In the genomic region with DNA sequence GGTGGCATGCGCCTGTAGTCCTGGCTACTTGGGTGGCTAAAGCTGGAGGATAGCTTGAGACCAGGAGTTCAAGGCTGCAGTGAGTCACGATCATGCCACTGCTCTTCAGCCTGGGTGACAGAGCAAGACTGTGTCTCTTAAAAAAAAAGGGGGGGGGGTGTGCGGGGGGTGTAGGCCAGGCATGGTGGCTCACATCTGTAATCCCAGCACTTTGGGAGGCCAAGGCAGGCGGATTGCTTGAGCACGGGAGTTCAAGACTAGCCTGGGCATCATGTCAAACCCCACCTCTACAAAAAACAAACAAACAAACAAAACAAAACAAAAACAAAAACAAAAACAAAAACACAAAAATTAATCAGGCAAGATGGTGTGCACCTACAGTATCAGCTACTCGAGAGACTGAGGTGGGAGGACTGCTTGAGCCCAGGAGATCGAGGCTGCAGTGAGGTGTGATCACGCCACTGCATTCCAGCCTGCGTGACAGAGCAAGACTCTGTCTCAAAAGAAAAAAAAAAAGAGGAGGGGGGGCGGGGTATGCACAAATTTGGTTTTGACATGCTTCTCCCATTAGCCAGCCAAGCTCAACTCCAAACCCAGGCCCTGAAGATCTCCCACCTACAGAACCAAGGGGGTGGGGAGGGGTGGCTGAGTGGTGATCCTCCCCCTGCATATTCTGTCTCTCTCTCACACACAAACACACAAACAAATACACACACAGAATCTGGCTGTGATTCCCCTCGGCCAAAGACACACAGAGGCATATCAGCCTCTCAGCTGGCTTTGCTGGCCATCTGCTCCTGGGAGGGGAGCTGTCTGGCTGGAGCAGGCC, we compare ENCODE assay signal across 1 cellular context.
TF ChIP-seq lines count a peak whose summit lies in the region.

No MANE protein-coding gene starts in this region.

TF ChIP-seq in SK-N-SH, 30 proteins besides CTCF, POLR2A, EP300 and RAD21:
- TF ChIP-seq CHD2 (IDR thresholded peaks at IDR 0.05; ENCODE audit: low read length, partially characterized antibody) = peak; percentile 67
- TF ChIP-seq MXI1 (IDR thresholded peaks at IDR 0.05; ENCODE audit: low read depth, low read length) = peak; percentile 92
- no peak for TF ChIP-seq NFIC (IDR thresholded peaks at IDR 0.05; ENCODE audit: borderline replicate concordance)
- TF ChIP-seq, protein P1, sequence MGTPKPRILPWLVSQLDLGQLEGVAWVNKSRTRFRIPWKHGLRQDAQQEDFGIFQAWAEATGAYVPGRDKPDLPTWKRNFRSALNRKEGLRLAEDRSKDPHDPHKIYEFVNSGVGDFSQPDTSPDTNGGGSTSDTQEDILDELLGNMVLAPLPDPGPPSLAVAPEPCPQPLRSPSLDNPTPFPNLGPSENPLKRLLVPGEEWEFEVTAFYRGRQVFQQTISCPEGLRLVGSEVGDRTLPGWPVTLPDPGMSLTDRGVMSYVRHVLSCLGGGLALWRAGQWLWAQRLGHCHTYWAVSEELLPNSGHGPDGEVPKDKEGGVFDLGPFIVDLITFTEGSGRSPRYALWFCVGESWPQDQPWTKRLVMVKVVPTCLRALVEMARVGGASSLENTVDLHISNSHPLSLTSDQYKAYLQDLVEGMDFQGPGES (IDR thresholded peaks at IDR 0.05; ENCODE audit: low read depth, low read length) = no peak
- no peak for TF ChIP-seq RXRA (IDR thresholded peaks at IDR 0.05; ENCODE audit: borderline replicate concordance, low read depth)
- peak; percentile 36; the same call in 1 of the 2 replicates for TF ChIP-seq RCOR1 (IDR thresholded peaks at IDR 0.05; ENCODE audit: low read length)
TF ChIP-seq in SK-N-SH: peak in this region for 3.
